ENCODE assay signal across 8 cellular contexts in the genomic region with DNA sequence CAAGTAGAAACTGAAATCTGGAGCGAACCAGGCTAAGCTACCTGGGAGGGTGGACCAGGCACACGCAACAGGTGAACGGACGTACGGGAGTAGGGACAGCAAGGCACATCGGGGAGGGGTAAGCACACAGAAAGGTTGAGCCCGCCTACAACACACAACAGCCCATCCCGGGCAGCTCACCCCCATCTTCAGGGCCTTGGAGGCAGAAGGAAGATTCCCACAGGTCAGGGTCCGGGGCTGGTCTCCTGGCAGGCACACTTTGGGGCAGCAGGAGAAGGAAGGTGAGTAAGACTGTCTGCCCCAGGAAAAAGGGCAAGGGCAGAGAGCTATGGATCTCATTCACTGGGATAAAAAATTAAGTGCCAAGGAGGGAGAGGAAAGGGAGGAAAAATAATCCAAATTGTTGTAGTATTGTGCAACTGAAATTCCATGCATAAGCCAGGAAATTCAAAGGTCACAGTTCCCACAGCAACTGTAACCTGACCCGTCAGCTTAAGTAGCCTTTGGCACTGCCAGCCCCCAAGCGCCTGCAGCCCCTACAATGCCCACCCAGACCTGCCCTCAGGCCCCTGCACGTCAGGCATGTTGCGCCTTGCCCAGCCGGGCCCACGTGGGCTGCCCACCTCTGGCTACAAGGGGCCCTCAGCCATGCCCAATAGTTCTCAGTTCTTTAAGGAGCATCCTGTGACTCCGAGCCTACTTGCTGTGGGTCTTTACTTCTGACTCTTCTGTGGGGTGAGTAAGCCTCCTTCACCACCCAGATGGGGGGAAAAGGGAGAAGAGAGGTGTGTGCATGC. TPM values are rescaled to one million over a fixed set of nuclear protein-coding genes. Genes with fewer than 3 reads are reported as not detected.
DNase-seq lines count a peak whose midpoint lies in the region; ATAC-seq and TF ChIP-seq lines count a peak whose summit lies in the region.

No MANE protein-coding gene starts in this region.

- TF ChIP-seq POLR2A in gastrocnemius medialis (IDR thresholded peaks at IDR 0.05): no peak

- no peak for TF ChIP-seq CTCF in heart right ventricle (IDR thresholded peaks at IDR 0.05)
- TF ChIP-seq CTCF in gastrocnemius medialis (IDR thresholded peaks at IDR 0.05 in 4 of 5, conservative IDR thresholded peaks at IDR 0.05 in 1 of 5): no peak

- ATAC-seq in heart right ventricle (peak in 7 of 8 donors; percentile 26 to 67 (median 45)), gastrocnemius medialis (peak; percentile 57 to 59)

- H3K4me3 ChIP-seq in adipocyte (ENCODE audit: low read length): peak overlapping the region; percentile 51
- H3K4me3 ChIP-seq in heart right ventricle: no peak overlapping the region
- no peak overlapping the region for H3K4me3 ChIP-seq in gastrocnemius medialis

- H3K4me1 ChIP-seq in adipocyte (ENCODE audit: control insufficient read depth, insufficient read depth, low read length): peaks cover 52% of the 10 kb centered on the region
- peaks cover 10 to 78% (median 52%) of the 10 kb centered on the region in 9 donors for H3K4me1 ChIP-seq in heart right ventricle
- peaks cover 52 to 63% of the 10 kb centered on the region in 2 donors for H3K4me1 ChIP-seq in gastrocnemius medialis

- in situ Hi-C loops in gastrocnemius medialis (cut with MboI; ENCODE audit: low sequenced_read_pairs in 4 of 4): no loop called here

- H3K9me3 ChIP-seq in adipocyte (ENCODE audit: control insufficient read depth, low read length): no peaks in the 10 kb centered on the region
- no peaks in the 10 kb centered on the region for H3K9me3 ChIP-seq in heart right ventricle
- H3K9me3 ChIP-seq in gastrocnemius medialis: no peaks in the 10 kb centered on the region

- intact Hi-C loops in heart right ventricle (cut with DNase I) (loop anchor here in 1 of 10 donors (10.0 kb wide), 1 partner anchor 62 kb away; no protein-coding TSS in a partner anchor), gastrocnemius medialis (cut with DNase I; ENCODE audit: low total_unique reads) (no loop called here)

- 68 to 72% methylated on average over 16 of the region's 16 CpGs for WGBS in heart right ventricle, 2 donors

- DNase-seq in H4 (ENCODE audit: low spot score): peak; percentile 54
- peak; percentile 89 for DNase-seq in adipocyte (ENCODE audit: low read depth)
- DNase-seq in heart right ventricle: peak in 1 of 2 donors; percentile 29
- DNase-seq in gastrocnemius medialis: peak in 1 of 2 donors; percentile 38
- no peak for DNase-seq in NCI-H446 (lab: John Stamatoyannopoulos, UW)
- DNase-seq in OCI-M2 (lab: John Stamatoyannopoulos, UW; ENCODE audit: unreplicated experiment): no peak
- DNase-seq in activated CD4-positive, alpha-beta T cell treated with anti-CD3 and anti-CD28 coated beads, Interleukin-2, amount 50 U/mL, for 48 hours: no peak
- DNase-seq in amniotic stem cell (lab: John Stamatoyannopoulos, UW): no peak

- H3K36me3 ChIP-seq in adipocyte (ENCODE audit: control insufficient read depth, insufficient read depth, low read length, severe bottlenecking) (no peaks in the 10 kb centered on the region), heart right ventricle (peaks cover 0 to 6% (median 0%) of the 10 kb centered on the region in 9 donors), gastrocnemius medialis (no peaks in the 10 kb centered on the region)

- H3K27ac ChIP-seq in heart right ventricle (peak overlapping the region in 8 of 10 donors; percentile 12 to 73 (median 47)), gastrocnemius medialis (peak overlapping the region; percentile 56 to 74 (median 64))

- H3K27me3 ChIP-seq in adipocyte (replicated peaks; ENCODE audit: control insufficient read depth, insufficient read depth, low read length) (no peaks in the 10 kb centered on the region), heart right ventricle (no peaks in the 10 kb centered on the region), gastrocnemius medialis (no peaks in the 10 kb centered on the region)

- peak overlapping the region; percentile 43 for H3K9ac ChIP-seq in adipocyte (ENCODE audit: low read length)

RNA-seq across cellular contexts. Expression of a gene that starts 51.8 kb away (rescaled TPM):
- total RNA-seq in H4 (2014; rRNA removed; shearing (Covaris generic)): 7.0 and 17.3 TPM in 2 replicates
- total RNA-seq in heart right ventricle (100 to 1,000 TPM in 9 of 10 donors, 10 to 100 TPM in 1; 74.7 to 137 (median 112) TPM), gastrocnemius medialis (1 to 10 TPM; 6.0 to 9.8 (median 8.1) TPM)
- 10 to 100 TPM; 13.2 to 63.1 TPM for polyA plus RNA-seq in heart right ventricle

Comparison
In these comparisons a context has a peak if more than half of its experiments do, and no peak if none do; other contexts are left out.
1. DNase-seq: peak in H4 (single experiment) and adipocyte (single experiment); none in NCI-H446 (0 of 2), OCI-M2 (single experiment), activated CD4-positive, alpha-beta T cell treated with anti-CD3 and anti-CD28 coated beads, Interleukin-2, amount 50 U/mL, for 48 hours (0 of 2) and amniotic stem cell (single experiment).